In the genomic region with DNA sequence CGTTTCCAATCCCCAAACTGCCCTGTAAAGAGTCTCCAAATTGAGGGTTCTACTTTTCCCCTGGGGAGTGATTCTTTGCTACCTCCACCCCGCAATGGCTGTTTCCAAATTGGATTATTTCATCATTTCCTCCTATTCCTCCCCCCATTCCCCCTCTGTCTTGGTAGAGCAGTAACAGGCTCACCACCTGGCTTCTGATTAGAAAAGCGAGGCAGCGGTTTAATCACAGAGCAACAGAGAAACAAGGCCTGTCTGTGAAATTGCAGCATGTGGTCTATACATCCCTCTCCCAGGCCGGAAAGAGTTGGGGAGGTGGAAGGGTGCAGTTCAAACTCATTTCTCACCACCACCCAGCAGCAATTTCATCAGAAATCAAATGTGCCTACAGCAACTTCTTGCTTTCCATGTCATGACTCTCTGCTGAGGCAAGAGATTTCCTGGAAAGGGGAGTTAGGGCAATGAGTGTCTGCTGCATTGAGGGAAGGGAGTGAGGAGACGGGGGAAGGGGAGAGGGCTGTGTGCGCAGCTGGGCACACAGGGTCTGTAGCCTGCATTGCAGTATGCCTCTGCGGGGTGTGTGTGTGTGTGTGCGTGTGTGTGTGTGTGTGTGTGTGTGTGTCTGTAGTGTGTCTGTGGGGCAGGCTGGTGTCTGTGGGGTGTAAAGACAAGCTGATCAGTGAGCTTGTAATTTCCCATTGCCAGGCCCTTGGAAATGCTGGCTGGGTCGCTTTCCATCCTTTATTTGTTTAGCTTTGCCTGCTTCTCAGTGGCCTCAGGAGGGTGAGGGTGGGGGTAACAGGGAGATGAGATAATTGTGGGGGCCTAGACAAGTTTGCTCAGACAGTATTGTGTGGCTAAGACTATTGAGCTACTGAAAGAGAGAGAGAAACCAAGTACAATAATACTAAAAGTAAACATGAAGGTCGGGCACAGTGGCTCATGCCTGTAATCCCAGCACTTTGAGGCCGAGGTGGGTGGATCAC, we compare ENCODE assay signal across 9 cellular contexts. TPM values are rescaled to one million over a fixed set of nuclear protein-coding genes. Genes with fewer than 3 reads are reported as not detected.
A peak's percentile ranks its signal among the peaks of the same experiment; 100 is the strongest.
DNase-seq lines count a peak whose midpoint lies in the region; ATAC-seq and TF ChIP-seq lines count a peak whose summit lies in the region.
"Had no signal": no experiment of that assay in that cellular context is flagged by ENCODE, and none has a peak within 500 bp of the region (broad histone marks: within the 10 kb centered on the region; RNA-seq: fewer than 3 reads in every experiment).

No MANE protein-coding gene starts in this region.

- TF ChIP-seq EP300 in gastroesophageal sphincter (IDR thresholded peaks at IDR 0.05), result no peak

- peaks cover 31% of the 10 kb centered on the region for H3K4me1 Mint-ChIP-seq in WTC11
- H3K4me1 Mint-ChIP-seq: stimulated activated memory B cell treated with anti-CD40 and anti-IgM and Interleukin-4, amounts not matched to agents 10 μg/mL and 1 μg/mL and 100 μg/mL, for 72 hours had no signal

- H3K27me3 ChIP-seq in mesenchymal stem cell (ENCODE audit: control insufficient read depth in 1 of 2, insufficient read depth in 1 of 2, low read length in 2 of 2) (peaks cover 0 to 57% of the 10 kb centered on the region in 2 experiments), gastroesophageal sphincter (no peaks in the 10 kb centered on the region)

- peaks cover 5% of the 10 kb centered on the region for H3K9me3 Mint-ChIP-seq in WTC11
- H3K9me3 Mint-ChIP-seq: stimulated activated memory B cell treated with anti-CD40 and anti-IgM and Interleukin-4, amounts not matched to agents 10 μg/mL and 1 μg/mL and 100 μg/mL, for 72 hours had no signal

- no peak overlapping the region for H2AFZ ChIP-seq in mesenchymal stem cell (ENCODE audit: low read depth, low read length)

- peak overlapping the region; percentile 72 for H4K91ac ChIP-seq in mesenchymal stem cell (ENCODE audit: low read length)

- H3K4ac ChIP-seq in mesenchymal stem cell (ENCODE audit: low read depth in 1 of 2, low read length in 2 of 2), result no peak overlapping the region

- no peaks in the 10 kb centered on the region for H3K79me1 ChIP-seq in mesenchymal stem cell (replicated peaks; ENCODE audit: low read length, poor library complexity, severe bottlenecking)

- peak overlapping the region; percentile 81 to 84 for H3K18ac ChIP-seq in mesenchymal stem cell (ENCODE audit: low read depth in 1 of 2, low read length in 2 of 2)

- no peaks in the 10 kb centered on the region; the same call in 1 of the 2 replicates for H3K27me3 Mint-ChIP-seq in WTC11 (ENCODE audit: low read depth)

- H2BK120ac ChIP-seq in mesenchymal stem cell (ENCODE audit: low read depth, low read length), result no peak overlapping the region

- 64% methylated on average over 9 of the region's 12 CpGs for WGBS in mesenchymal stem cell
- 47 to 58% methylated on average over 4 to 10 of the region's 12 CpGs for WGBS in gastroesophageal sphincter (ENCODE audit: low coverage in 1 of 2), 2 donors

- H3K4me1 ChIP-seq in mesenchymal stem cell (ENCODE audit: control insufficient read depth, insufficient read depth, low read depth, low read length), result peaks cover 5% of the 10 kb centered on the region
- peaks cover 0 to 29% (median 6%) of the 10 kb centered on the region in 3 donors for H3K4me1 ChIP-seq in gastroesophageal sphincter

- POLR2A ChIA-PET in WTC11 (lab: Charles Lee), result interaction anchor here (0.6 to 1.0 kb wide), 4 partner anchors 10 to 31 kb away, joined by 3 to 8 read pairs (median 5); no protein-coding TSS in a partner anchor

- H3K27ac ChIP-seq in mesenchymal stem cell (ENCODE audit: low read length, poor library complexity, severe bottlenecking) (no peak overlapping the region), gastroesophageal sphincter (peak overlapping the region in 2 of 4 donors; percentile 19 to 62)

- H2AK5ac ChIP-seq in mesenchymal stem cell (ENCODE audit: low read length, severe bottlenecking), result no peak overlapping the region

- H3K27ac Mint-ChIP-seq in WTC11, result peak overlapping the region; percentile 35
- H3K27ac Mint-ChIP-seq: stimulated activated memory B cell treated with anti-CD40 and anti-IgM and Interleukin-4, amounts not matched to agents 10 μg/mL and 1 μg/mL and 100 μg/mL, for 72 hours had no signal

- ATAC-seq in WTC11 (peak; percentile 70), left cardiac atrium (no peak), gastroesophageal sphincter (no peak)
- ATAC-seq: stimulated activated memory B cell treated with anti-CD40 and anti-IgM and Interleukin-4, amounts not matched to agents 10 μg/mL and 1 μg/mL and 100 μg/mL, for 72 hours had no signal

- H3K36me3 ChIP-seq in mesenchymal stem cell (ENCODE audit: control insufficient read depth in 1 of 2, insufficient read depth in 2 of 2, low read depth in 1 of 2, low read length in 2 of 2) (no peaks in the 10 kb centered on the region), gastroesophageal sphincter (no peaks in the 10 kb centered on the region)

- peak overlapping the region in 1 of 2 experiments; percentile 98 for H3K14ac ChIP-seq in mesenchymal stem cell (ENCODE audit: low read length in 2 of 2)

- H2BK15ac ChIP-seq in mesenchymal stem cell (ENCODE audit: low read depth, poor library complexity, severe bottlenecking), result no peak overlapping the region

- peak; percentile 34 for DNase-seq in EH (ENCODE audit: low read depth)
- peak; percentile 61 for DNase-seq in NCI-H2029 treated with DMSO at 0.1 percent for 48 hours (lab: John Stamatoyannopoulos, UW)
- DNase-seq in WTC11 (ENCODE audit: low spot score), result no peak
- peak; percentile 64 for DNase-seq in mesenchymal stem cell
- DNase-seq in left cardiac atrium, result no peak
- DNase-seq in occipital lobe (lab: John Stamatoyannopoulos, UW), result no peak
- DNase-seq in stimulated activated CD4-positive, alpha-beta T cell treated with anti-CD3 and anti-CD28 coated beads, Interleukin-12 subunit alpha, Interleukin-12 subunit beta, amount 100 ng/mL, for 4 hours, result no peak

- H2BK12ac ChIP-seq in mesenchymal stem cell (ENCODE audit: low read length in 2 of 2), result peak overlapping the region in 1 of 2 experiments; percentile 68

- H3K4me2 ChIP-seq in mesenchymal stem cell (ENCODE audit: low read length, poor library complexity, severe bottlenecking), result no peak overlapping the region

- H4K8ac ChIP-seq in mesenchymal stem cell (ENCODE audit: low read length), result peak overlapping the region; percentile 96

- peaks cover 8% of the 10 kb centered on the region for H3K9me3 ChIP-seq in mesenchymal stem cell (ENCODE audit: control insufficient read depth, low read length)
- no peaks in the 10 kb centered on the region for H3K9me3 ChIP-seq in gastroesophageal sphincter

- no peak overlapping the region for H3K4me3 Mint-ChIP-seq in WTC11
- H3K4me3 Mint-ChIP-seq: stimulated activated memory B cell treated with anti-CD40 and anti-IgM and Interleukin-4, amounts not matched to agents 10 μg/mL and 1 μg/mL and 100 μg/mL, for 72 hours had no signal

- intact Hi-C loops in left cardiac atrium (cut with DNase I), result no loop called here

- H3K36me3 Mint-ChIP-seq in WTC11, result 0 out of 2 replicates have a peak, but pooled peaks cover 2% of the 10 kb centered on the region
- H3K36me3 Mint-ChIP-seq: stimulated activated memory B cell treated with anti-CD40 and anti-IgM and Interleukin-4, amounts not matched to agents 10 μg/mL and 1 μg/mL and 100 μg/mL, for 72 hours had no signal

- CTCF ChIA-PET in WTC11 (lab: Charles Lee), result interaction anchor here (0.7 to 3.2 kb wide), 6 partner anchors 29 to 102 kb away, joined by 3 to 11 read pairs (median 4); no protein-coding TSS in a partner anchor

- no peak overlapping the region for H2BK5ac ChIP-seq in mesenchymal stem cell (ENCODE audit: low read depth, low read length, poor library complexity, severe bottlenecking)

- no peak overlapping the region for H3K4me3 ChIP-seq in mesenchymal stem cell (ENCODE audit: insufficient read depth in 1 of 2, low read depth in 1 of 2, low read length in 2 of 2)
- H3K4me3 ChIP-seq in gastroesophageal sphincter, result no peak overlapping the region

- TF ChIP-seq POLR2A in gastroesophageal sphincter (IDR thresholded peaks at IDR 0.05), result no peak

- TF ChIP-seq CTCF in WTC11 (IDR thresholded peaks at IDR 0.05), result no peak
- no peak for TF ChIP-seq CTCF in gastroesophageal sphincter (IDR thresholded peaks at IDR 0.05)

- peak overlapping the region in 1 of 2 experiments; percentile 11 for H3K23ac ChIP-seq in mesenchymal stem cell (ENCODE audit: low read length in 2 of 2)

- no peak overlapping the region for H3K9ac ChIP-seq in mesenchymal stem cell (ENCODE audit: low read length)

TF ChIP-seq in WTC11, 78 proteins besides CTCF, POLR2A, EP300 and RAD21:
- TF ChIP-seq GABPB1 (CRISPR knock-in tag; IDR thresholded peaks at IDR 0.05), result peak; percentile 25; the same call in 1 of the 2 replicates
- no peak for TF ChIP-seq SP1 (CRISPR knock-in tag; conservative IDR thresholded peaks at IDR 0.05)

RNA-seq across cellular contexts. Expression of gene IGFBP2, which starts 13.5 kb away (rescaled TPM):
- total RNA-seq in WTC11 (2021) (514 to 873 TPM (median 854 TPM) in 3 replicates), left cardiac atrium (100 to 1,000 TPM in 1 of 2 donors, 10 to 100 TPM in 1; 91.7 to 185 TPM), occipital lobe (213 TPM), gastroesophageal sphincter (100 to 1,000 TPM; 137 to 449 (median 301) TPM)
- 285 TPM for polyA plus RNA-seq in mesenchymal stem cell (2013, experiment 1 of 2)
- 282 TPM for polyA plus RNA-seq in mesenchymal stem cell (2013, experiment 2 of 2)

Comparison
In these comparisons a context has a peak if more than half of its experiments do, and no peak if none do; other contexts are left out.
1. DNase-seq: peak in EH (single experiment), NCI-H2029 treated with DMSO at 0.1 percent for 48 hours (single experiment) and mesenchymal stem cell (single experiment); none in WTC11 (single experiment), left cardiac atrium (single experiment), occipital lobe (single experiment) and stimulated activated CD4-positive, alpha-beta T cell treated with anti-CD3 and anti-CD28 coated beads, Interleukin-12 subunit alpha, Interleukin-12 subunit beta, amount 100 ng/mL, for 4 hours (single experiment).